In the genomic region with DNA sequence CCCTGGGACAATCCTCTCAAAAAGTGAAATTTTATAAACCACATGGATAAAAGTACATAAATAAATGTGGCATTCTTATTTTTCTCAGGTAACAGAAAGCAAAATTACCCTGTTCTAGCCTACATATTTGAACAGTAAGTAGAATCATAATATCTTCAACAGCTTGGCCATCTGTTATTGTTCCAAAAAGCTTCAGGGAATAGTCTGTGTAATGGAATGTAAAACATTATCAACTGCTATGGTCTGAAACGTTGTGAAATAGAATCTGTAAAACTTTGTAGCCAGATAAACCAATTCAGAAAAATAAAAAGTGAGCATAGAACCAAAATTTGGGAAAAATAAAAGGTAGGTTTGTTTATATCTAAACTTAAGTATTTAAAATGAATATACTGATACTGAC, we compare ENCODE assay signal across 20 cellular contexts.
"Had no signal": no experiment of that assay in that cellular context is flagged by ENCODE, and none has a peak within 500 bp of the region (broad histone marks: within the 10 kb centered on the region; RNA-seq: fewer than 3 reads in every experiment).

No MANE protein-coding gene starts in this region.

- H3K36me3 Mint-ChIP-seq: mesothelial cell of epicardium had no signal

- H3K4me3 Mint-ChIP-seq: activated T-cell treated with anti-CD3 and anti-CD28 coated beads, Interleukin-2, amount 50 U/mL, for 72 hours; mesothelial cell of epicardium; nephron had no signal

- FAIRE-seq: kidney had no signal

- DNase-seq: activated CD4-positive, alpha-beta T cell treated with anti-CD3 and anti-CD28 coated beads for 1 hour; activated CD8-positive, alpha-beta memory T cell treated with anti-CD3 and anti-CD28 coated beads for 24 hours; activated CD8-positive, alpha-beta memory T cell treated with anti-CD3 and anti-CD28 coated beads, Interleukin-2, amount 50 U/mL, for 48 hours; activated effector memory CD4-positive, alpha-beta T cell treated with anti-CD3 and anti-CD28 coated beads, Interleukin-2, amount 50 U/mL, for 16 hours; activated T-cell treated with anti-CD3 and anti-CD28 coated beads, Interleukin-2, amount 50 U/mL, for 72 hours; body of pancreas; hypothalamus; kidney; posterior cingulate gyrus; sigmoid colon; spleen; stimulated activated CD8-positive, alpha-beta memory T cell treated with anti-CD3 and anti-CD28 coated beads, Interleukin-4, amount 100 ng/mL, for 48 hours; stimulated activated naive CD4-positive, alpha-beta T cell; thyroid gland; WERI-Rb-1 had no signal

- H3K4me1 Mint-ChIP-seq: mesothelial cell of epicardium, nephron had no signal

- H3K4me3 ChIP-seq: body of pancreas, lung, sigmoid colon, spleen, thyroid gland had no signal

- ATAC-seq: activated naive CD4-positive, alpha-beta T cell treated with anti-CD3 and anti-CD28 coated beads, Interleukin-2, amount 50 U/mL, for 72 hours; activated T-cell treated with anti-CD3 and anti-CD28 coated beads, Interleukin-2, amount 50 U/mL, for 72 hours; body of pancreas; left lobe of liver had no signal

- H3K27ac Mint-ChIP-seq: activated naive CD4-positive, alpha-beta T cell treated with anti-CD3 and anti-CD28 coated beads, Interleukin-2, amount 50 U/mL, for 72 hours; activated T-cell treated with anti-CD3 and anti-CD28 coated beads, Interleukin-2, amount 50 U/mL, for 72 hours; mesothelial cell of epicardium; nephron had no signal
